Comparison of ENCODE assay signal across 15 cellular contexts in genomic region chr16:2799852-2800226, GRCh38. TPM values are rescaled to one million over a fixed set of nuclear protein-coding genes. Genes with fewer than 3 reads are reported as not detected.
DNase-seq lines count a peak whose midpoint lies in the region; ATAC-seq and TF ChIP-seq lines count a peak whose summit lies in the region.
"Had no signal": no experiment of that assay in that cellular context is flagged by ENCODE, and none has a peak within 500 bp of the region (broad histone marks: within the 10 kb centered on the region; RNA-seq: fewer than 3 reads in every experiment).

No MANE protein-coding gene starts in this region.

- ATAC-seq in lung (ENCODE audit: insufficient read depth, low FRiP score) (peak; percentile 69), HG03571 (IDR thresholded peaks at IDR 0.05; ENCODE audit: unreplicated experiment) (no peak), GM18861 (IDR thresholded peaks at IDR 0.05; ENCODE audit: unreplicated experiment) (no peak)

- TF ChIP-seq CTCF in lung (IDR thresholded peaks at IDR 0.05; ENCODE audit: control extremely low read depth, extremely low read depth) (no peak), endothelial cell (IDR thresholded peaks at IDR 0.05; ENCODE audit: unreplicated experiment) (no peak)

- no peaks in the 10 kb centered on the region for H3K27me3 Mint-ChIP-seq in endothelial cell (ENCODE audit: unreplicated experiment)

- H3K4me1 ChIP-seq in lung (ENCODE audit: control insufficient read depth in 2 of 2, insufficient read depth in 2 of 2, low read length in 2 of 2): no peaks in the 10 kb centered on the region
- H3K4me1 ChIP-seq: BLaER1 had no signal

- no peaks in the 10 kb centered on the region for H3K4me1 Mint-ChIP-seq in endothelial cell (ENCODE audit: unreplicated experiment)
- H3K4me1 Mint-ChIP-seq: activated CD4-positive, alpha-beta memory T cell treated with anti-CD3 and anti-CD28 coated beads, Interleukin-2, amount 10 ng/mL, durations not matched to agents 7 days and 5 days; brain; IgD-negative memory B cell had no signal

- H3K4me3 ChIP-seq in lung: no peak overlapping the region
- H3K4me3 ChIP-seq: BLaER1 had no signal

- no peak overlapping the region for H3K27ac Mint-ChIP-seq in endothelial cell (ENCODE audit: unreplicated experiment)
- H3K27ac Mint-ChIP-seq: activated CD4-positive, alpha-beta memory T cell treated with anti-CD3 and anti-CD28 coated beads, Interleukin-2, amount 10 ng/mL, durations not matched to agents 7 days and 5 days; H9; IgD-negative memory B cell had no signal

- 52 to 64% methylated on average over 2 of the region's 2 CpGs for WGBS in lung, 2 donors

- no peaks in the 10 kb centered on the region for H3K36me3 ChIP-seq in lung (ENCODE audit: control insufficient read depth in 2 of 2, insufficient read depth in 2 of 2, low read length in 2 of 2)
- H3K36me3 ChIP-seq: BLaER1 had no signal

- in situ Hi-C loops in T47D (cut with HindIII; ENCODE audit: low pct_unique_long_range_greater_than_20kb, low sequenced_read_pairs): no loop called here

- peaks cover 0 to 9% of the 10 kb centered on the region in 2 donors for H3K9me3 ChIP-seq in lung (ENCODE audit: control insufficient read depth in 2 of 2, insufficient read depth in 1 of 2, low read length in 1 of 2)

- DNase-seq in AG20443 (ENCODE audit: low spot score) (peak; percentile 10), HEK293T (ENCODE audit: extremely low spot score) (no peak), T47D (ENCODE audit: low read depth in 1 of 2, low spot score in 1 of 2) (peak; percentile 73 to 94), lung (ENCODE audit: low spot score) (peak; percentile 69), endothelial cell (ENCODE audit: low spot score) (no peak), iPS-NIHi7 (ENCODE audit: extremely low spot score) (no peak)
- DNase-seq: activated CD4-positive, alpha-beta memory T cell treated with anti-CD3 and anti-CD28 coated beads, Interleukin-2, amount 10 ng/mL, durations not matched to agents 7 days and 5 days; H9; OCI-M1 had no signal

- no peak overlapping the region for H3K4me3 Mint-ChIP-seq in endothelial cell (ENCODE audit: unreplicated experiment)
- H3K4me3 Mint-ChIP-seq: activated CD4-positive, alpha-beta memory T cell treated with anti-CD3 and anti-CD28 coated beads, Interleukin-2, amount 10 ng/mL, durations not matched to agents 7 days and 5 days; brain; H9; IgD-negative memory B cell had no signal

- H3K36me3 Mint-ChIP-seq in endothelial cell (ENCODE audit: low read depth, unreplicated experiment): no peaks in the 10 kb centered on the region
- H3K36me3 Mint-ChIP-seq: brain, IgD-negative memory B cell had no signal

- CTCF ChIA-PET in HEK293T (lab: Yijun Ruan, JAX): interaction anchor here (0.6 kb wide), 1 partner anchor 154 kb away, joined by 3 read pairs; no protein-coding TSS in a partner anchor

- H3K27me3 ChIP-seq in lung (ENCODE audit: control insufficient read depth, insufficient read depth): no peaks in the 10 kb centered on the region
- H3K27me3 ChIP-seq: BLaER1 had no signal

- peak overlapping the region in 1 of 2 donors; percentile 89 for H3K27ac ChIP-seq in lung (ENCODE audit: low read depth in 1 of 2, low read length in 1 of 2)
- H3K27ac ChIP-seq: BLaER1 had no signal

- POLR2A ChIA-PET in HEK293T (lab: Yijun Ruan, JAX): interaction anchor here (0.7 to 1.7 kb wide), 2 partner anchors 22 to 68 kb away, joined by 3 to 10 read pairs; partner anchors contain the start of gene ELOB

- no peaks in the 10 kb centered on the region for H3K9me3 Mint-ChIP-seq in endothelial cell (ENCODE audit: unreplicated experiment)

TF ChIP-seq in HEK293T, 16 proteins besides CTCF, POLR2A, EP300 and RAD21:
- TF ChIP-seq PKNOX1 (IDR thresholded peaks at IDR 0.05) (peak; percentile 50), SUZ12 (IDR thresholded peaks at IDR 0.05) (no peak), HDGF (IDR thresholded peaks at IDR 0.05; ENCODE audit: borderline replicate concordance) (no peak)
TF ChIP-seq in HEK293T: peak in this region for 1.

RNA-seq across cellular contexts. Expression of gene PRSS41, which starts 1.6 kb away (rescaled TPM):
- total RNA-seq in lung (not detected), endothelial cell (ENCODE audit: unreplicated experiment) (not detected)
- polyA plus RNA-seq in lung: not detected
- total RNA-seq: activated CD4-positive, alpha-beta memory T cell treated with anti-CD3 and anti-CD28 coated beads, Interleukin-2, amount 10 ng/mL, durations not matched to agents 7 days and 5 days; endothelial cell of umbilical vein; H9 had no signal
- polyA plus RNA-seq: endothelial cell of umbilical vein, IgD-negative memory B cell had no signal

RNA-seq across cellular contexts. Expression of gene PRSS33, which starts 12.5 kb away (rescaled TPM):
- total RNA-seq in lung: under 1 TPM in 1 of 2 donors, not detected in 1; 0.12 TPM
- under 1 TPM in 1 of 2 donors, not detected in 1; 0.08 TPM for polyA plus RNA-seq in lung
- not detected for total RNA-seq in endothelial cell (ENCODE audit: unreplicated experiment)
- total RNA-seq: activated CD4-positive, alpha-beta memory T cell treated with anti-CD3 and anti-CD28 coated beads, Interleukin-2, amount 10 ng/mL, durations not matched to agents 7 days and 5 days; endothelial cell of umbilical vein; H9 had no signal
- polyA plus RNA-seq: endothelial cell of umbilical vein, IgD-negative memory B cell had no signal

RNA-seq across cellular contexts. Expression of gene PRSS21, which starts 17.2 kb away (rescaled TPM):
- total RNA-seq in lung (1 to 10 TPM in 1 of 2 donors, not detected in 1; 7.9 TPM), endothelial cell (ENCODE audit: unreplicated experiment) (not detected)
- 1 to 10 TPM in 1 of 2 donors, under 1 TPM in 1; 0.77 to 4.2 TPM for polyA plus RNA-seq in lung
- total RNA-seq: endothelial cell of umbilical vein, H9 had no signal

RNA-seq across cellular contexts. Expression of gene ELOB, which starts 22.8 kb away (rescaled TPM):
- total RNA-seq in lung (100 to 1,000 TPM in 1 of 2 donors, 10 to 100 TPM in 1; 87.0 to 285 TPM), endothelial cell (ENCODE audit: unreplicated experiment) (195 TPM)
- polyA plus RNA-seq in lung: 100 to 1,000 TPM; 408 to 740 TPM

RNA-seq across cellular contexts. Expression of gene ZG16B, which starts 30.3 kb away (rescaled TPM):
- 1 to 10 TPM; 4.7 to 6.1 TPM for total RNA-seq in lung
- polyA plus RNA-seq in lung: 1 to 10 TPM; 2.1 to 3.9 TPM
- total RNA-seq in endothelial cell (ENCODE audit: unreplicated experiment): 1.3 TPM
- total RNA-seq: endothelial cell of umbilical vein, H9 had no signal
- polyA plus RNA-seq: IgD-negative memory B cell had no signal

Comparison
In these comparisons a context has a peak if more than half of its experiments do, and no peak if none do; other contexts are left out.
1. DNase-seq: peak in AG20443 (single experiment), T47D (2 of 2) and lung (single experiment); none in HEK293T (single experiment), endothelial cell (single experiment) and iPS-NIHi7 (single experiment).